Comparison of ENCODE assay signal across 22 cellular contexts in the genomic region with DNA sequence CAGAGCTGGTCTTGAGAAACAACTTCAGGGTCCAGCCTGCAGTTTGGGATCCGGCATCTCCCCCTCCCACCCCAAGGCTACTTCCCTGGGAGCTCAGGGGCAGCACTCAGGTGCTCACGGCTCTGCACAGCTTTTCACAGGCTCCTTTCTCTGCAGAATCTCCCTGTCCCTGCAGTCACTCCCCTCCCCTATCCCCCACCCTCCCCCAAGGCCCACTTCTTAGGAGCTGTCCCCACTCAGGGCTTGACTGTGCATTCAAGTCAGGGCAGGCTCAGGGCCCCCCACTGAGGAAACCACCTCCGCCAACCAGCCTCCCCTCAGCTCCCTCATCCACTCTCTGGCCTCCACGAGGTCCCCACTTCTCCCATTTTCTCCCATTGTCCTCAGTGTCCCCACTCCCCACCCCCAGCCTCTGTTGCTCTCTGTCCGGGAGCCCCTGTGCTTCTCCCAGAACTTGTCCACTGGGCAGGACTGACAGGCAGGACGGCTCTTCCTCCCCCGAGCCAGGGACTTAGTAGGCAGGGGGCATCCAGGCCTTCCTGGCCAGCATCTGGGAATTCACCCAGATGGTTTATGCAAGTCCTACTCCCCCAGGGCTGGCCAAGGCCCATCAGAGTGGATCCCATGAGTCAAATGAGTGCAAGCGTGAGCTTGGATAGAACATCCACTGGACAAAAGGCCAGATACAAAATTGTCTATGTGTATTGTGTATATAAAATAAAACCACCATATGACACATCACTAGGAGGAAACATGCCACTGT. TPM values are rescaled to one million over a fixed set of nuclear protein-coding genes. Genes with fewer than 3 reads are reported as not detected.
A peak's percentile ranks its signal among the peaks of the same experiment; 100 is the strongest.
DNase-seq lines count a peak whose midpoint lies in the region; ATAC-seq and TF ChIP-seq lines count a peak whose summit lies in the region.
"Had no signal": no experiment of that assay in that cellular context is flagged by ENCODE, and none has a peak within 500 bp of the region (broad histone marks: within the 10 kb centered on the region; RNA-seq: fewer than 3 reads in every experiment).

No MANE protein-coding gene starts in this region.

- no peaks in the 10 kb centered on the region for H3K79me2 ChIP-seq in mammary epithelial cell (ENCODE audit: insufficient read depth, low read length)

- ATAC-seq in mucosa of descending colon = peak; percentile 10
- ATAC-seq: A549; stimulated activated naive CD8-positive, alpha-beta T cell treated with anti-CD3 and anti-CD28 coated beads, Interleukin-15, amount 100 ng/mL, for 72 hours had no signal

- CTCF ChIA-PET in AG04450 (lab: Charles Lee) (interaction anchor here (0.9 to 1.6 kb wide), 4 partner anchors 36 to 192 kb away, joined by 3 to 11 read pairs (median 4); no protein-coding TSS in a partner anchor), HEK293 (lab: Yijun Ruan, JAX) (interaction anchor here (0.5 to 1.7 kb wide), 4 partner anchors 79 to 155 kb away, joined by 3 to 5 read pairs (median 4); no protein-coding TSS in a partner anchor), mammary epithelial cell (lab: Charles Lee; ENCODE audit: low non-redundant PET) (no interaction called here)

- WGBS in mammary epithelial cell (ENCODE audit: low coverage, missing lambda C conversion rate) = 49% methylated on average over 4 of the region's 8 CpGs

- no peak overlapping the region for H3K4me2 ChIP-seq in mammary epithelial cell (ENCODE audit: insufficient read depth, low read depth, low read length)
- H3K4me2 ChIP-seq: A549 had no signal

- no peaks in the 10 kb centered on the region for H4K20me1 ChIP-seq in mammary epithelial cell (ENCODE audit: insufficient read depth, low read length)

- dilution Hi-C loops in mammary epithelial cell (cut with HindIII; ENCODE audit: low sequenced_read_pairs) = no loop called here

- POLR2A ChIA-PET in AG04450 (lab: Yijun Ruan, JAX) (interaction anchor here (1.0 kb wide), 1 partner anchor 8 kb away, joined by 3 read pairs; no protein-coding TSS in a partner anchor), HEK293 (lab: Yijun Ruan, JAX) (no interaction called here)

- in situ Hi-C loops in mammary epithelial cell (cut with MboI; ENCODE audit: low sequenced_read_pairs in 2 of 2) = no loop called here

- no peak overlapping the region for H2AFZ ChIP-seq in mammary epithelial cell (ENCODE audit: low read depth, low read length)

- intact Hi-C loops in mucosa of descending colon (cut with DNase I, micrococcal nuclease) (no loop called here), mammary epithelial cell (cut with micrococcal nuclease) (no loop called here)

- no peaks in the 10 kb centered on the region for H3K27me3 ChIP-seq in AG04450 (ENCODE audit: control insufficient read depth, insufficient read depth, low read length)
- H3K27me3 ChIP-seq in mammary epithelial cell (ENCODE audit: insufficient read depth, low read length) = no peaks in the 10 kb centered on the region
- H3K27me3 ChIP-seq: vagina had no signal

- H3K4me3 ChIP-seq in AG04450 (ENCODE audit: low read depth, low read length) (no peak overlapping the region), HEK293 (ENCODE audit: low read depth, low read length) (no peak overlapping the region), mucosa of descending colon (no peak overlapping the region), mammary epithelial cell (replicated peaks in 1 of 3; ENCODE audit: insufficient read depth in 1 of 3, low read depth in 2 of 3, low read length in 3 of 3) (no peak overlapping the region)
- H3K4me3 ChIP-seq: A549, vagina had no signal

- H3K27ac ChIP-seq in AG04450 (ENCODE audit: low read depth, low read length) = peak overlapping the region; percentile 61
- H3K27ac ChIP-seq in HEK293 (ENCODE audit: extremely low read depth, low read depth, low read length) = no peak overlapping the region
- H3K27ac ChIP-seq in mammary epithelial cell (ENCODE audit: insufficient read depth, low read depth, low read length) = no peak overlapping the region
- H3K27ac ChIP-seq: A549, vagina had no signal

- no peaks in the 10 kb centered on the region for H3K4me1 ChIP-seq in HEK293 (ENCODE audit: control insufficient read depth, insufficient read depth, low read length)
- no peaks in the 10 kb centered on the region for H3K4me1 ChIP-seq in mucosa of descending colon (ENCODE audit: low read depth)
- H3K4me1 ChIP-seq in mammary epithelial cell (ENCODE audit: insufficient read depth, low read length) = no peaks in the 10 kb centered on the region
- H3K4me1 ChIP-seq: vagina had no signal

- no peak overlapping the region for H3K9ac ChIP-seq in mammary epithelial cell (ENCODE audit: insufficient read depth, low read length)

- H3K36me3 ChIP-seq in HEK293 (ENCODE audit: control insufficient read depth in 2 of 2, insufficient read depth in 1 of 2, low read length in 2 of 2) (no peaks in the 10 kb centered on the region), mucosa of descending colon (ENCODE audit: low read depth) (no peaks in the 10 kb centered on the region), mammary epithelial cell (ENCODE audit: insufficient read depth, low read length) (no peaks in the 10 kb centered on the region)
- H3K36me3 ChIP-seq: vagina had no signal

- no TSS peak for BruUV-seq in mammary epithelial cell (replicated peaks; lab: Mats Ljungman, UMichigan)

- peaks cover 14% of the 10 kb centered on the region for H3K9me3 ChIP-seq in AG04450 (ENCODE audit: control insufficient read depth, insufficient read depth, low read length)
- H3K9me3 ChIP-seq in HEK293 (ENCODE audit: control insufficient read depth, insufficient read depth, low read depth, low read length) = no peaks in the 10 kb centered on the region
- no peaks in the 10 kb centered on the region for H3K9me3 ChIP-seq in mucosa of descending colon
- H3K9me3 ChIP-seq in mammary epithelial cell (replicated peaks; ENCODE audit: insufficient read depth, low read length) = no peaks in the 10 kb centered on the region
- H3K9me3 ChIP-seq: A549, vagina had no signal

- no peak for TF ChIP-seq CTCF in AG04450 (IDR thresholded peaks at IDR 0.05; ENCODE audit: low read depth, low read length)
- TF ChIP-seq CTCF in HEK293 (tag by site-specific recombination; IDR thresholded peaks at IDR 0.05) = no peak
- no peak for TF ChIP-seq CTCF in mucosa of descending colon (IDR thresholded peaks at IDR 0.05)
- no peak for TF ChIP-seq CTCF in mammary epithelial cell (conservative IDR thresholded peaks at IDR 0.05 in 1 of 2, IDR thresholded peaks at IDR 0.05 in 1 of 2; ENCODE audit: extremely low read depth in 1 of 2, insufficient read depth in 1 of 2, low read depth in 1 of 2, low read length in 2 of 2)

- DNase-seq in AG04450 (ENCODE audit: low read depth, low spot score) (peak; percentile 51), fibroblast of gingiva (ENCODE audit: low read depth) (peak; percentile 48), mucosa of descending colon (no peak), NCI-H774 (lab: John Stamatoyannopoulos, UW) (no peak), H4 (ENCODE audit: low spot score) (no peak), mammary epithelial cell (no peak)
- DNase-seq in activated naive CD4-positive, alpha-beta T cell (lab: John Stamatoyannopoulos, UW) = no peak
- DNase-seq: CD4-positive, alpha-beta memory T cell; cerebellar nuclear complex; DMS79 treated with DMSO at 0.1 percent for 48 hours; NCI-H1694 treated with DMSO at 0.1 percent for 48 hours; NCI-H446 treated with DMSO at 0.1 percent for 48 hours; Right ventricle myocardium superior; stimulated activated naive CD8-positive, alpha-beta T cell treated with anti-CD3 and anti-CD28 coated beads, Interleukin-15, amount 100 ng/mL, for 72 hours; T-helper 1 cell had no signal

TF ChIP-seq in HEK293, 187 proteins besides CTCF, POLR2A, EP300 and RAD21:
- TF ChIP-seq GLIS1 (tag by site-specific recombination; IDR thresholded peaks at IDR 0.05) = peak; percentile 73
- no peak for TF ChIP-seq ZNF571 (tag by site-specific recombination; IDR thresholded peaks at IDR 0.05)
- no peak for TF ChIP-seq ZNF658 (tag by site-specific recombination; IDR thresholded peaks at IDR 0.05)
- TF ChIP-seq ZNF335 (tag by site-specific recombination; conservative IDR thresholded peaks at IDR 0.05) = no peak
- peak; percentile 10; the same call in 1 of the 2 replicates for TF ChIP-seq ZIC2 (tag by site-specific recombination; IDR thresholded peaks at IDR 0.05)

RNA-seq across cellular contexts. Expression of gene NMUR1, which starts 7.6 kb away (rescaled TPM):
- polyA plus RNA-seq in AG04450 (2011; rRNA removed) (not detected in 2 replicates), mammary epithelial cell (not detected)
- polyA minus RNA-seq in AG04450 (2011; rRNA and poly(A)+ RNA removed) = not detected in 2 replicates
- total RNA-seq in mucosa of descending colon (1 to 10 TPM in 1 of 3 donors, under 1 TPM in 2; 0.57 to 1.2 (median 0.87) TPM), mammary epithelial cell (not detected)
- not detected in 2 replicates for total RNA-seq in H4 (2014; rRNA removed; shearing (Covaris generic))
- polyA minus RNA-seq in mammary epithelial cell = not detected
- total RNA-seq: CD4-positive, alpha-beta memory T cell; glomerular endothelial cell; HT1080; lung microvascular endothelial cell; vagina had no signal
- polyA plus RNA-seq: A549, neural cell had no signal

RNA-seq across cellular contexts. Expression of gene NCL, which starts 58.3 kb away (rescaled TPM):
- 165 and 225 TPM in 2 replicates for polyA plus RNA-seq in AG04450 (2011; rRNA removed)
- 100 and 125 TPM in 2 replicates for polyA minus RNA-seq in AG04450 (2011; rRNA and poly(A)+ RNA removed)
- total RNA-seq in mucosa of descending colon = 100 to 1,000 TPM; 239 to 369 (median 328) TPM
- 82.2 and 136 TPM in 2 replicates for total RNA-seq in H4 (2014; rRNA removed; shearing (Covaris generic))
- 100 to 1,000 TPM in 1 of 2 donors, 10 to 100 TPM in 1; 98.0 to 671 TPM for total RNA-seq in mammary epithelial cell
- polyA plus RNA-seq in mammary epithelial cell = 103 TPM
- 163 TPM for polyA minus RNA-seq in mammary epithelial cell

Comparison
In these comparisons a context has a peak if more than half of its experiments do, and no peak if none do; other contexts are left out.
1. DNase-seq: peak in AG04450 (single experiment) and fibroblast of gingiva (single experiment); none in mucosa of descending colon (0 of 3), NCI-H774 (single experiment), H4 (single experiment), activated naive CD4-positive, alpha-beta T cell (0 of 4) and mammary epithelial cell (single experiment).